ENCODE assay signal across 13 cellular contexts in genomic region chr11:72244317-72245231, GRCh38. TPM values are rescaled to one million over a fixed set of nuclear protein-coding genes. Genes with fewer than 3 reads are reported as not detected.
A peak's percentile ranks its signal among the peaks of the same experiment; 100 is the strongest.
DNase-seq lines count a peak whose midpoint lies in the region; TF ChIP-seq lines count a peak whose summit lies in the region.
"Had no signal": no experiment of that assay in that cellular context is flagged by ENCODE, and none has a peak within 500 bp of the region (broad histone marks: within the 10 kb centered on the region; RNA-seq: fewer than 3 reads in every experiment).

No MANE protein-coding gene starts in this region.

- POLR2A ChIA-PET in activated CD4-positive, alpha-beta T cell treated with anti-CD3 and anti-CD28 coated beads, Interleukin-2, amount 10 ng/mL, durations not matched to agents 7 days and 5 days (lab: Charles Lee) = no interaction called here

- CTCF ChIA-PET in activated CD4-positive, alpha-beta T cell treated with anti-CD3 and anti-CD28 coated beads, Interleukin-2, amount 10 ng/mL, durations not matched to agents 7 days and 5 days (lab: Charles Lee) = interaction anchor here (0.8 to 2.2 kb wide), 2 partner anchors 10 to 190 kb away, joined by 3 to 6 read pairs; partner anchors contain the start of gene CLPB

- H3K27ac Mint-ChIP-seq in activated CD4-positive, alpha-beta T cell treated with anti-CD3 and anti-CD28 coated beads, Interleukin-2, amount 10 ng/mL, durations not matched to agents 7 days and 5 days = peak overlapping the region; percentile 63
- H3K27ac Mint-ChIP-seq: activated naive CD4-positive, alpha-beta T cell treated with anti-CD3 and anti-CD28 coated beads, Interleukin-2, amount 50 U/mL, for 72 hours had no signal

- no peak for DNase-seq in activated CD4-positive, alpha-beta T cell treated with anti-CD3 and anti-CD28 coated beads, Interleukin-2, amount 10 ng/mL, durations not matched to agents 7 days and 5 days
- no peak for DNase-seq in activated CD4-positive, alpha-beta T cell treated with anti-CD3 and anti-CD28 coated beads for 1 hour
- DNase-seq in SK-N-MC (ENCODE audit: low read depth, low spot score) (no peak), spleen (no peak), NCI-H2107 treated with DMSO at 0.1 percent for 48 hours (lab: John Stamatoyannopoulos, UW; ENCODE audit: unreplicated experiment) (no peak), LoVo (ENCODE audit: low spot score) (no peak), Karpas-422 (no peak)
- DNase-seq: activated CD4-positive, CD25-positive, alpha-beta regulatory T cell treated with anti-CD3 and anti-CD28 coated beads, Interleukin-2, amount 50 U/mL, for 72 hours; effector memory CD4-positive, alpha-beta T cell; NCI-H1930 had no signal

- H3K36me3 ChIP-seq in SK-N-MC (ENCODE audit: insufficient read depth, low read length) = no peaks in the 10 kb centered on the region
- H3K36me3 ChIP-seq in iPS-20b (ENCODE audit: insufficient read depth, low read depth, low read length) = no peaks in the 10 kb centered on the region
- no peaks in the 10 kb centered on the region for H3K36me3 ChIP-seq in spleen
- no peaks in the 10 kb centered on the region for H3K36me3 ChIP-seq in Karpas-422 (ENCODE audit: insufficient read depth, low read length)
- H3K36me3 ChIP-seq: pancreas had no signal

- H2AFZ ChIP-seq in Karpas-422 (ENCODE audit: low read length) = no peak overlapping the region

- H4K20me1 ChIP-seq in Karpas-422 (ENCODE audit: insufficient read depth, low read depth, low read length) = no peaks in the 10 kb centered on the region

- TF ChIP-seq CTCF in spleen (IDR thresholded peaks at IDR 0.05 in 8 of 11, conservative IDR thresholded peaks at IDR 0.05 in 3 of 11) = no peak

- H3K27me3 ChIP-seq in iPS-20b (ENCODE audit: insufficient read depth, low read length) (peaks cover 98% of the 10 kb centered on the region), spleen (replicated peaks in 1 of 7) (peaks cover 9 to 90% (median 78%) of the 10 kb centered on the region in 7 donors), Karpas-422 (ENCODE audit: low read length) (no peaks in the 10 kb centered on the region)

- no peak for TF ChIP-seq POLR2A in spleen (IDR thresholded peaks at IDR 0.05)

- H3K4me1 Mint-ChIP-seq in activated CD4-positive, alpha-beta T cell treated with anti-CD3 and anti-CD28 coated beads, Interleukin-2, amount 10 ng/mL, durations not matched to agents 7 days and 5 days = peaks cover 18% of the 10 kb centered on the region

- H3K9me3 ChIP-seq in SK-N-MC (ENCODE audit: low read depth, low read length) (no peaks in the 10 kb centered on the region), iPS-20b (ENCODE audit: insufficient read depth, low read depth, low read length) (no peaks in the 10 kb centered on the region), spleen (peaks cover 0 to 7% (median 0%) of the 10 kb centered on the region in 8 donors), Karpas-422 (ENCODE audit: low read length) (no peaks in the 10 kb centered on the region)
- H3K9me3 ChIP-seq: pancreas had no signal

- intact Hi-C loops in spleen (cut with DNase I; ENCODE audit: low total_unique reads) = no loop called here

- peaks cover 41% of the 10 kb centered on the region for H3K27me3 Mint-ChIP-seq in activated CD4-positive, alpha-beta T cell treated with anti-CD3 and anti-CD28 coated beads, Interleukin-2, amount 10 ng/mL, durations not matched to agents 7 days and 5 days

- peaks cover 8% of the 10 kb centered on the region for H3K36me3 Mint-ChIP-seq in activated CD4-positive, alpha-beta T cell treated with anti-CD3 and anti-CD28 coated beads, Interleukin-2, amount 10 ng/mL, durations not matched to agents 7 days and 5 days (ENCODE audit: low read depth)

- H3K4me1 ChIP-seq in iPS-20b (ENCODE audit: insufficient read depth, low read length) (peaks cover 16% of the 10 kb centered on the region; the same call in 1 of the 2 replicates), spleen (peaks cover 15 to 43% (median 34%) of the 10 kb centered on the region in 6 donors), Karpas-422 (ENCODE audit: low read length) (no peaks in the 10 kb centered on the region)

- H3K4me2 ChIP-seq in Karpas-422 (ENCODE audit: low read depth, low read length, poor library complexity, severe bottlenecking) = no peak overlapping the region

- H3K9ac ChIP-seq in SK-N-MC (ENCODE audit: insufficient read length) = no peak overlapping the region
- no peak overlapping the region for H3K9ac ChIP-seq in iPS-20b (ENCODE audit: low read depth, low read length)
- H3K9ac ChIP-seq in Karpas-422 (ENCODE audit: low read length) = no peak overlapping the region

- H3K9me2 ChIP-seq in Karpas-422 (replicated peaks; ENCODE audit: insufficient read depth, low read length) = no peaks in the 10 kb centered on the region

- H3K27ac ChIP-seq in SK-N-MC (no peak overlapping the region), iPS-20b (ENCODE audit: low read length) (no peak overlapping the region), spleen (no peak overlapping the region), Karpas-422 (ENCODE audit: low read length) (no peak overlapping the region)
- H3K27ac ChIP-seq: pancreas had no signal

- H3K4me3 Mint-ChIP-seq in activated CD4-positive, alpha-beta T cell treated with anti-CD3 and anti-CD28 coated beads, Interleukin-2, amount 10 ng/mL, durations not matched to agents 7 days and 5 days = no peak overlapping the region

- H3K79me2 ChIP-seq in Karpas-422 (ENCODE audit: low read length) = no peaks in the 10 kb centered on the region

- no peaks in the 10 kb centered on the region for H3K9me3 Mint-ChIP-seq in activated CD4-positive, alpha-beta T cell treated with anti-CD3 and anti-CD28 coated beads, Interleukin-2, amount 10 ng/mL, durations not matched to agents 7 days and 5 days
- H3K9me3 Mint-ChIP-seq: activated naive CD4-positive, alpha-beta T cell treated with anti-CD3 and anti-CD28 coated beads, Interleukin-2, amount 50 U/mL, for 72 hours had no signal

- peak overlapping the region; percentile 65 for H3K4me3 ChIP-seq in SK-N-MC
- peak overlapping the region; percentile 78 for H3K4me3 ChIP-seq in iPS-20b (ENCODE audit: low read length)
- peak overlapping the region in 5 of 8 donors; percentile 1 to 49 (median 13) for H3K4me3 ChIP-seq in spleen
- no peak overlapping the region for H3K4me3 ChIP-seq in Karpas-422 (ENCODE audit: low read length)
- H3K4me3 ChIP-seq: pancreas had no signal

- WGBS in spleen, 5 donors = 7 to 10% (median 9%) methylated on average over 44 to 49 of the region's 49 CpGs

RNA-seq across cellular contexts. Expression of gene PHOX2A, which starts 0.6 kb away (rescaled TPM):
- not detected for total RNA-seq in activated CD4-positive, alpha-beta T cell treated with anti-CD3 and anti-CD28 coated beads, Interleukin-2, amount 10 ng/mL, durations not matched to agents 7 days and 5 days
- total RNA-seq in spleen = not detected
- under 1 TPM in 1 of 3 donors, not detected in 2; 0.33 TPM for polyA plus RNA-seq in spleen
- total RNA-seq in Karpas-422 (2014; rRNA removed; shearing (Covaris generic); ENCODE audit: low replicate concordance) = not detected in 2 replicates
- total RNA-seq: activated naive CD4-positive, alpha-beta T cell treated with anti-CD3 and anti-CD28 coated beads, Interleukin-2, amount 50 U/mL, for 72 hours had no signal

RNA-seq across cellular contexts. Expression of gene INPPL1, which starts 20.0 kb away (rescaled TPM):
- 100 to 1,000 TPM; 112 to 122 TPM for total RNA-seq in activated CD4-positive, alpha-beta T cell treated with anti-CD3 and anti-CD28 coated beads, Interleukin-2, amount 10 ng/mL, durations not matched to agents 7 days and 5 days
- 100 to 1,000 TPM in 6 of 7 donors, 10 to 100 TPM in 1; 93.4 to 177 (median 141) TPM for total RNA-seq in spleen
- 100 to 1,000 TPM in 1 of 3 donors, 10 to 100 TPM in 2; 28.2 to 104 (median 52.6) TPM for polyA plus RNA-seq in spleen
- 73.6 and 83.9 TPM in 2 replicates for total RNA-seq in Karpas-422 (2014; rRNA removed; shearing (Covaris generic); ENCODE audit: low replicate concordance)

RNA-seq across cellular contexts. Expression of gene FOLR2, which starts 28.0 kb away (rescaled TPM):
- not detected for total RNA-seq in activated CD4-positive, alpha-beta T cell treated with anti-CD3 and anti-CD28 coated beads, Interleukin-2, amount 10 ng/mL, durations not matched to agents 7 days and 5 days
- 10 to 100 TPM; 18.9 to 62.3 (median 23.1) TPM for total RNA-seq in spleen
- 10 to 100 TPM; 16.1 to 26.6 (median 20.7) TPM for polyA plus RNA-seq in spleen
- total RNA-seq in Karpas-422 (2014; rRNA removed; shearing (Covaris generic); ENCODE audit: low replicate concordance) = 9.4 and 16.0 TPM in 2 replicates
- total RNA-seq: activated naive CD4-positive, alpha-beta T cell treated with anti-CD3 and anti-CD28 coated beads, Interleukin-2, amount 50 U/mL, for 72 hours had no signal

RNA-seq across cellular contexts. Expression of gene FOLR1, which starts 52.6 kb away (rescaled TPM):
- not detected for total RNA-seq in activated CD4-positive, alpha-beta T cell treated with anti-CD3 and anti-CD28 coated beads, Interleukin-2, amount 10 ng/mL, durations not matched to agents 7 days and 5 days
- total RNA-seq in spleen = not detected
- polyA plus RNA-seq in spleen = under 1 TPM in 1 of 3 donors, not detected in 2; 0.10 TPM
- not detected in 2 replicates for total RNA-seq in Karpas-422 (2014; rRNA removed; shearing (Covaris generic); ENCODE audit: low replicate concordance)
- total RNA-seq: activated naive CD4-positive, alpha-beta T cell treated with anti-CD3 and anti-CD28 coated beads, Interleukin-2, amount 50 U/mL, for 72 hours had no signal

Comparison
In these comparisons a context has a peak if more than half of its experiments do, and no peak if none do; other contexts are left out.
1. RNA of gene FOLR2, which starts 28.0 kb away (total RNA-seq): 18.9 to 62.3 TPM in spleen and 9.4 to 16.0 TPM in Karpas-422; not detected in activated CD4-positive, alpha-beta T cell treated with anti-CD3 and anti-CD28 coated beads, Interleukin-2, amount 10 ng/mL, durations not matched to agents 7 days and 5 days; every median in the first group is over 10 times any median in the second.